13 cellular contexts compared by ENCODE assay signal in the genomic region with DNA sequence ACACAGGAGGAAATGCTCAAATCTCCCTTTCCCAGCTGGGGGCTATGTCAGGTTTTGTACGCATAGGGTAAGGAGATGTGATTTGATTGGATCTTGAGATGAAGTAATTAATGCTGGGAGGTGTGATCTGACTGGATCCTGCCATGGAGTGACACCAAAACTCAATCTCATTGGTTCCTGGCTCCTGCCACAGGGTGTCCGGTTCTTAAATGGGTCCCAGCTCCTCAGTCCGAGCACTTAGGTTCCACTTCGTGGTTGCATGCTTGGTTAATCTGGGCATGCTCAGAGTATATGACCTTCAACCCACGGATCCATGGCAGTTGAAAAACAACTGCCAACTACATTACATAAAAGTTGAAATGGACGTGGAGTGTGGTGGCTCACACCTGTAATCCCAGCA. TPM values are rescaled to one million over a fixed set of nuclear protein-coding genes. Genes with fewer than 3 reads are reported as not detected.
DNase-seq lines count a peak whose midpoint lies in the region; ATAC-seq and TF ChIP-seq lines count a peak whose summit lies in the region.
"Had no signal": no experiment of that assay in that cellular context is flagged by ENCODE, and none has a peak within 500 bp of the region (broad histone marks: within the 10 kb centered on the region; RNA-seq: fewer than 3 reads in every experiment).

No MANE protein-coding gene starts in this region.

- H3K4me1 ChIP-seq in GM23338 (ENCODE audit: insufficient read depth) (peaks cover 11% of the 10 kb centered on the region; the same call in 1 of the 2 replicates), liver (ENCODE audit: control insufficient read depth in 4 of 4, insufficient read depth in 4 of 4, low read length in 3 of 4) (peaks cover 0 to 29% (median 17%) of the 10 kb centered on the region in 4 donors), HAP-1 (peaks cover 10% of the 10 kb centered on the region; the same call in 1 of the 2 replicates), PC-3 (ENCODE audit: insufficient read depth, low read length) (0 out of 2 replicates have a peak, but pooled peaks cover 3% of the 10 kb centered on the region)

- H3K79me2 ChIP-seq in GM23338 (replicated peaks; ENCODE audit: insufficient read depth) (peaks cover 15% of the 10 kb centered on the region), PC-3 (ENCODE audit: low read length) (peaks cover 19% of the 10 kb centered on the region)

- H3K4me3 ChIP-seq in GM23338, result no peak overlapping the region
- peak overlapping the region; percentile 16 to 63 (median 46) for H3K4me3 ChIP-seq in liver (ENCODE audit: low read depth in 1 of 3, low read length in 3 of 3)
- H3K4me3 ChIP-seq in HAP-1, result no peak overlapping the region
- H3K4me3 ChIP-seq in PC-3 (ENCODE audit: low read length), result no peak overlapping the region
- H3K4me3 ChIP-seq: neural progenitor cell had no signal

- no TSS peak for BruUV-seq in PC-3 (replicated peaks; lab: Mats Ljungman, UMichigan)

- DNase-seq in activated CD4-positive, alpha-beta T cell treated with anti-CD3 and anti-CD28 coated beads, Interleukin-2, amount 50 U/mL, for 48 hours, result peak; percentile 14 to 17
- no peak for DNase-seq in activated CD4-positive, alpha-beta T cell treated with anti-CD3 and anti-CD28 coated beads, Interleukin-2, amount 50 U/mL, for 4 hours
- DNase-seq in GM23338 (ENCODE audit: low spot score), result peak; percentile 13
- peak; percentile 56 for DNase-seq in OCI-M1 (lab: John Stamatoyannopoulos, UW)
- no peak for DNase-seq in cerebellum (ENCODE audit: low spot score)
- DNase-seq in HAP-1 (ENCODE audit: low spot score in 2 of 2), result no peak
- DNase-seq in PC-3, result no peak
- DNase-seq: activated gamma-delta T cell, anterior cingulate cortex, GDM1 had no signal

- H3K9me3 Mint-ChIP-seq in GM23338, result peaks cover 32% of the 10 kb centered on the region

- H3K27ac ChIP-seq in GM23338 (ENCODE audit: low read depth), result no peak overlapping the region
- H3K27ac ChIP-seq in liver (ENCODE audit: low read depth in 1 of 2, low read length in 2 of 2), result peak overlapping the region; percentile 31 to 54
- no peak overlapping the region for H3K27ac ChIP-seq in PC-3 (ENCODE audit: low read length)
- H3K27ac ChIP-seq: neural progenitor cell had no signal

- H3K9me2 ChIP-seq in GM23338 (ENCODE audit: insufficient read depth) (peaks cover 24% of the 10 kb centered on the region), PC-3 (replicated peaks; ENCODE audit: low read length) (no peaks in the 10 kb centered on the region)

- POLR2A ChIA-PET in PC-3 (lab: Charles Lee; ENCODE audit: unreplicated experiment), result no interaction called here

- H3F3A ChIP-seq in GM23338 (replicated peaks; ENCODE audit: low read depth) (0 out of 2 replicates have a peak, but pooled peaks cover 2% of the 10 kb centered on the region), PC-3 (ENCODE audit: low read length, unreplicated experiment) (no peaks in the 10 kb centered on the region)

- H3K4me2 ChIP-seq in GM23338 (no peak overlapping the region), PC-3 (ENCODE audit: low read length) (no peak overlapping the region)
- H3K4me2 ChIP-seq: neural progenitor cell had no signal

- in situ Hi-C loops in HAP-1 (cut with MboI; ENCODE audit: low sequenced_read_pairs), result no loop called here

- peaks cover 20% of the 10 kb centered on the region for H3K36me3 Mint-ChIP-seq in GM23338 (ENCODE audit: low read depth)

- H3K27me3 Mint-ChIP-seq in GM23338 (ENCODE audit: insufficient read depth, low read depth, poor library complexity), result peaks cover 9% of the 10 kb centered on the region

- ATAC-seq in GM23338 (no peak), PC-3 (no peak)

- WGBS in liver, result 50% methylated on average over 6 of the region's 6 CpGs

- H3K27me3 ChIP-seq in GM23338 (ENCODE audit: insufficient read depth) (no peaks in the 10 kb centered on the region), liver (ENCODE audit: control insufficient read depth in 4 of 4, insufficient read depth in 4 of 4, low read length in 3 of 4) (no peaks in the 10 kb centered on the region), HAP-1 (ENCODE audit: low read depth) (no peaks in the 10 kb centered on the region), PC-3 (ENCODE audit: low read length) (no peaks in the 10 kb centered on the region)

- H3K27ac Mint-ChIP-seq in GM23338, result no peak overlapping the region
- H3K27ac Mint-ChIP-seq: neural progenitor cell had no signal

- CTCF ChIA-PET in PC-3 (lab: Charles Lee), result no interaction called here

- H4K20me1 ChIP-seq in GM23338 (replicated peaks; ENCODE audit: insufficient read depth), result 0 out of 2 replicates have a peak, but pooled peaks cover 4% of the 10 kb centered on the region
- no peaks in the 10 kb centered on the region for H4K20me1 ChIP-seq in PC-3 (ENCODE audit: low read length)

- H3K4me1 Mint-ChIP-seq in GM23338, result peaks cover 10% of the 10 kb centered on the region

- H3K9me3 ChIP-seq in liver (ENCODE audit: control insufficient read depth in 4 of 4, low read length in 3 of 4) (peaks cover 0 to 3% (median 0%) of the 10 kb centered on the region in 4 donors), HAP-1 (peaks cover 10% of the 10 kb centered on the region; the same call in 1 of the 2 replicates), PC-3 (ENCODE audit: low read length) (peaks cover 5% of the 10 kb centered on the region)

- TF ChIP-seq RAD21 in liver (IDR thresholded peaks at IDR 0.05), result no peak

- intact Hi-C loops in PC-3 (cut with micrococcal nuclease), result no loop called here

- H3K9ac ChIP-seq in liver (ENCODE audit: low read depth in 1 of 2, low read length in 2 of 2) (no peak overlapping the region), PC-3 (ENCODE audit: low read length) (no peak overlapping the region)
- H3K9ac ChIP-seq: neural progenitor cell had no signal

- H2AFZ ChIP-seq in GM23338, result no peak overlapping the region
- H2AFZ ChIP-seq in PC-3 (ENCODE audit: low read length), result no peak overlapping the region
- H2AFZ ChIP-seq: neural progenitor cell had no signal

- TF ChIP-seq CTCF in GM23338 (conservative IDR thresholded peaks at IDR 0.05; ENCODE audit: low read depth in 2 of 2) (no peak), liver (IDR thresholded peaks at IDR 0.05; ENCODE audit: low read depth, low read length, missing input control) (no peak), PC-3 (conservative IDR thresholded peaks at IDR 0.05; ENCODE audit: low read depth, low read length) (no peak)

- H3K36me3 ChIP-seq in GM23338 (ENCODE audit: insufficient read depth) (no peaks in the 10 kb centered on the region), liver (ENCODE audit: control insufficient read depth in 4 of 4, insufficient read depth in 3 of 4, low read depth in 1 of 4, low read length in 3 of 4) (peaks cover 0 to 4% (median 1%) of the 10 kb centered on the region in 4 donors), HAP-1 (replicated peaks) (peaks cover 7% of the 10 kb centered on the region), PC-3 (ENCODE audit: low read depth, low read length) (peaks cover 7% of the 10 kb centered on the region)

- H3K4me3 Mint-ChIP-seq in GM23338, result no peak overlapping the region
- H3K4me3 Mint-ChIP-seq: neural progenitor cell had no signal

TF ChIP-seq in GM23338, 12 proteins besides CTCF, POLR2A, EP300 and RAD21 (continues in another document):
- TF ChIP-seq ZNF331 (CRISPR knock-in tag; IDR thresholded peaks at IDR 0.05; ENCODE audit: low read depth) (no peak), EZH2 (IDR thresholded peaks at IDR 0.05; ENCODE audit: low read depth, unreplicated experiment) (no peak)

TF ChIP-seq in liver, 16 proteins besides CTCF, POLR2A, EP300 and RAD21 (continues in another document):
- TF ChIP-seq, protein P1, sequence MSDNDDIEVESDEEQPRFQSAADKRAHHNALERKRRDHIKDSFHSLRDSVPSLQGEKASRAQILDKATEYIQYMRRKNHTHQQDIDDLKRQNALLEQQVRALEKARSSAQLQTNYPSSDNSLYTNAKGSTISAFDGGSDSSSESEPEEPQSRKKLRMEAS (IDR thresholded peaks at IDR 0.05), result no peak
- TF ChIP-seq, protein P2, sequence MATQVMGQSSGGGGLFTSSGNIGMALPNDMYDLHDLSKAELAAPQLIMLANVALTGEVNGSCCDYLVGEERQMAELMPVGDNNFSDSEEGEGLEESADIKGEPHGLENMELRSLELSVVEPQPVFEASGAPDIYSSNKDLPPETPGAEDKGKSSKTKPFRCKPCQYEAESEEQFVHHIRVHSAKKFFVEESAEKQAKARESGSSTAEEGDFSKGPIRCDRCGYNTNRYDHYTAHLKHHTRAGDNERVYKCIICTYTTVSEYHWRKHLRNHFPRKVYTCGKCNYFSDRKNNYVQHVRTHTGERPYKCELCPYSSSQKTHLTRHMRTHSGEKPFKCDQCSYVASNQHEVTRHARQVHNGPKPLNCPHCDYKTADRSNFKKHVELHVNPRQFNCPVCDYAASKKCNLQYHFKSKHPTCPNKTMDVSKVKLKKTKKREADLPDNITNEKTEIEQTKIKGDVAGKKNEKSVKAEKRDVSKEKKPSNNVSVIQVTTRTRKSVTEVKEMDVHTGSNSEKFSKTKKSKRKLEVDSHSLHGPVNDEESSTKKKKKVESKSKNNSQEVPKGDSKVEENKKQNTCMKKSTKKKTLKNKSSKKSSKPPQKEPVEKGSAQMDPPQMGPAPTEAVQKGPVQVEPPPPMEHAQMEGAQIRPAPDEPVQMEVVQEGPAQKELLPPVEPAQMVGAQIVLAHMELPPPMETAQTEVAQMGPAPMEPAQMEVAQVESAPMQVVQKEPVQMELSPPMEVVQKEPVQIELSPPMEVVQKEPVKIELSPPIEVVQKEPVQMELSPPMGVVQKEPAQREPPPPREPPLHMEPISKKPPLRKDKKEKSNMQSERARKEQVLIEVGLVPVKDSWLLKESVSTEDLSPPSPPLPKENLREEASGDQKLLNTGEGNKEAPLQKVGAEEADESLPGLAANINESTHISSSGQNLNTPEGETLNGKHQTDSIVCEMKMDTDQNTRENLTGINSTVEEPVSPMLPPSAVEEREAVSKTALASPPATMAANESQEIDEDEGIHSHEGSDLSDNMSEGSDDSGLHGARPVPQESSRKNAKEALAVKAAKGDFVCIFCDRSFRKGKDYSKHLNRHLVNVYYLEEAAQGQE (IDR thresholded peaks at IDR 0.05), result no peak
- TF ChIP-seq GABPA (IDR thresholded peaks at IDR 0.05 in 1 of 2, conservative IDR thresholded peaks at IDR 0.05 in 1 of 2) (peak; percentile 75 to 88), TAF1 (conservative IDR thresholded peaks at IDR 0.05) (peak; percentile 26), FOXA2 (IDR thresholded peaks at IDR 0.05) (no peak)

RNA-seq across cellular contexts. Expression of a gene that starts 3.1 kb away (rescaled TPM):
- total RNA-seq in GM23338 (2014; rRNA removed; shearing (Covaris generic)), result 16.9 and 17.8 TPM in 2 replicates
- polyA plus RNA-seq in GM23338 (2016; fragmentation: Nextera tagmentation; extraction: Ambion mirVana), result 8.5 and 9.6 TPM in 2 replicates
- 1 to 10 TPM; 9.5 to 9.9 TPM for total RNA-seq in liver
- 1 to 10 TPM; 4.4 to 5.8 TPM for polyA plus RNA-seq in liver
- total RNA-seq in cerebellum, result 28.4 TPM
- 12.5 and 27.6 TPM in 2 replicates for total RNA-seq in PC-3 (2014; rRNA removed)

RNA-seq across cellular contexts. Expression of a gene that starts 44.1 kb away (rescaled TPM):
- total RNA-seq in GM23338 (2014; rRNA removed; shearing (Covaris generic)), result 1.1 and 1.2 TPM in 2 replicates
- 0.29 and 0.64 TPM in 2 replicates for polyA plus RNA-seq in GM23338 (2016; fragmentation: Nextera tagmentation; extraction: Ambion mirVana)
- total RNA-seq in liver, result under 1 TPM in 1 of 2 donors, not detected in 1; 0.42 TPM
- polyA plus RNA-seq in liver, result under 1 TPM in 1 of 2 donors, not detected in 1; 0.09 TPM
- 0.64 TPM for total RNA-seq in cerebellum
- 0.47 TPM in 1 of 2 replicates, not detected in the other for total RNA-seq in PC-3 (2014; rRNA removed)
- total RNA-seq: subcutaneous adipose tissue had no signal

Comparison
In these comparisons a context has a peak if more than half of its experiments do, and no peak if none do; other contexts are left out.
1. DNase-seq: peak in activated CD4-positive, alpha-beta T cell treated with anti-CD3 and anti-CD28 coated beads, Interleukin-2, amount 50 U/mL, for 48 hours (2 of 2), GM23338 (single experiment) and OCI-M1 (single experiment); none in activated CD4-positive, alpha-beta T cell treated with anti-CD3 and anti-CD28 coated beads, Interleukin-2, amount 50 U/mL, for 4 hours (0 of 2), cerebellum (single experiment), HAP-1 (0 of 2) and PC-3 (single experiment).
2. H3K27ac ChIP-seq: peak in liver (2 of 2); none in GM23338 (single experiment) and PC-3 (single experiment).
3. H3K4me3 ChIP-seq: peak in liver (3 of 3); none in GM23338 (single experiment), HAP-1 (single experiment) and PC-3 (single experiment).